8 cellular contexts compared by ENCODE assay signal in genomic region chr13:101751488-101751887, GRCh38.
A peak's percentile ranks its signal among the peaks of the same experiment; 100 is the strongest.
DNase-seq lines count a peak whose midpoint lies in the region; ATAC-seq lines count a peak whose summit lies in the region.

No MANE protein-coding gene starts in this region.

- in situ Hi-C loops in SK-MEL-5 (cut with HindIII; ENCODE audit: low pct_unique_long_range_greater_than_20kb, low sequenced_read_pairs), result no loop called here

- no peak overlapping the region for H3K27ac ChIP-seq in caudate nucleus (ENCODE audit: low read depth, low read length)

- DNase-seq in M059J (ENCODE audit: low read depth) (peak; percentile 84), SK-MEL-5 (ENCODE audit: low read depth, low spot score) (peak; percentile 92), non-pigmented ciliary epithelial cell (ENCODE audit: low read depth) (peak; percentile 70), CD1c-positive myeloid dendritic cell (ENCODE audit: extremely low spot score) (no peak), caudate nucleus (lab: John Stamatoyannopoulos, UW) (no peak)
- DNase-seq in activated naive CD4-positive, alpha-beta T cell treated with Interleukin-2 at 50 U/mL for 16 hours, result no peak

- ATAC-seq in GM21381 (IDR thresholded peaks at IDR 0.05; ENCODE audit: unreplicated experiment) (peak; percentile 72), GM18517 (IDR thresholded peaks at IDR 0.05; ENCODE audit: unreplicated experiment) (no peak)

Comparison
In these comparisons a context has a peak if more than half of its experiments do, and no peak if none do; other contexts are left out.
1. DNase-seq: peak in M059J (single experiment), SK-MEL-5 (single experiment) and non-pigmented ciliary epithelial cell (single experiment); none in CD1c-positive myeloid dendritic cell (single experiment), activated naive CD4-positive, alpha-beta T cell treated with Interleukin-2 at 50 U/mL for 16 hours (single experiment) and caudate nucleus (0 of 61).